8 cellular contexts compared by ENCODE assay signal in the genomic region with DNA sequence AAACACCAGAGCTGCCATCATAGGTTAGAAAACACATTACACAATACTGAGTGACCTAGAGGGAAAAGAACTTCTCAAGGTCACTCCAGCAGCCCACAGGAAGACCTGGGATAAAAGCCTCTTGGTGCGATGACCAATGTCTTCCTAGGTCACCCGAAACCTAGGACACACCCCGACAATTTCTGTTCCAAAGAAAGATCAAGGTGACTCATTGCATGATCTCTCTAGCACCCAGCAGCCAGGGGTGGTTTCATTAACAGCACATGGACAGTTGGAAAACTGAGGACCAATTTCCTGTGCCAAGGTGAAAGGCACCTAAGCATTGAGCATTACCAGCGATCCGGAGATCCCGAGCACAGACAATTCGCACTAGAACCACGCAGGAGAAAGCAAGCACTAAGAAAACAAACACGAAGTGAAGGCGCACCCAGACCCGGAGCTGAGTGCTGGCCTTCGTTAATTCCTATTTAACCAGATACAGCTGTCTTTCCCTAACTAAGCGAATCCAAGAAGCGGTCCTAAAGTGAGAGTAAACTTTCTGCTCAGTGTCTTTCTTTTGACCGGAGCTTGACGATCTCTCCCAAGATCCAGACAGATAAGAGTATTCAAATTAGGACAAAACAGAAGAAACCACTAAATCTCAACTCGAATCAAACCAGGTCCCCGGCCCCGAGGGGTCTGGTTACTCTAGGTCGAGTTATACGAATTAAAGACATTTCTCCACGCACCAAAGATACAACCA. TPM values are rescaled to one million over a fixed set of nuclear protein-coding genes. Genes with fewer than 3 reads are reported as not detected.
DNase-seq lines count a peak whose midpoint lies in the region; ATAC-seq and TF ChIP-seq lines count a peak whose summit lies in the region.

No MANE protein-coding gene starts in this region.

- H3K9me3 ChIP-seq in Peyer's patch = no peaks in the 10 kb centered on the region

- no peaks in the 10 kb centered on the region for H3K36me3 ChIP-seq in Peyer's patch

- peaks cover 0 to 14% of the 10 kb centered on the region in 2 donors for H3K27me3 ChIP-seq in Peyer's patch

- H3K4me3 Mint-ChIP-seq in T-helper 2 cell treated with Interferon-gamma antibody and Interleukin-4, amounts not matched to agents 5 μg/mL and 100 μg/mL, for 36 hours = peak overlapping the region; percentile 58
- peak overlapping the region; percentile 62 to 90 (median 83) for H3K4me3 Mint-ChIP-seq in naive thymus-derived CD8-positive, alpha-beta T cell

- peaks cover 56% of the 10 kb centered on the region for H3K27me3 Mint-ChIP-seq in T-helper 2 cell treated with Interferon-gamma antibody and Interleukin-4, amounts not matched to agents 5 μg/mL and 100 μg/mL, for 36 hours (ENCODE audit: low read depth)
- peaks cover 27 to 42% (median 39%) of the 10 kb centered on the region in 5 donors for H3K27me3 Mint-ChIP-seq in naive thymus-derived CD8-positive, alpha-beta T cell

- no peak for DNase-seq in T-helper 2 cell treated with Interferon-gamma antibody and Interleukin-4, amounts not matched to agents 5 μg/mL and 100 μg/mL, for 36 hours (ENCODE audit: low spot score)
- DNase-seq in T-helper 2 cell (no peak), Peyer's patch (no peak), epithelial cell of esophagus (ENCODE audit: low read depth) (peak; percentile 52), GM19240 (ENCODE audit: insufficient read length, low spot score) (no peak)
- DNase-seq in naive thymus-derived CD8-positive, alpha-beta T cell = no peak

- H3K4me1 ChIP-seq in Peyer's patch = peaks cover 0 to 24% (median 8%) of the 10 kb centered on the region in 4 donors

- TF ChIP-seq POLR2A in Peyer's patch (IDR thresholded peaks at IDR 0.05) = no peak

- H3K27ac Mint-ChIP-seq in T-helper 2 cell treated with Interferon-gamma antibody and Interleukin-4, amounts not matched to agents 5 μg/mL and 100 μg/mL, for 36 hours = no peak overlapping the region
- peak overlapping the region in 1 of 10 donors; percentile 38 for H3K27ac Mint-ChIP-seq in naive thymus-derived CD8-positive, alpha-beta T cell

- ATAC-seq in naive thymus-derived CD8-positive, alpha-beta T cell = peak in 1 of 2 donors; percentile 17
- ATAC-seq in GM21737 (IDR thresholded peaks at IDR 0.05; ENCODE audit: unreplicated experiment) = no peak
- ATAC-seq in HG03045 (IDR thresholded peaks at IDR 0.05; ENCODE audit: unreplicated experiment) = no peak

- TF ChIP-seq CTCF in Peyer's patch (IDR thresholded peaks at IDR 0.05) (no peak), epithelial cell of esophagus (IDR thresholded peaks at IDR 0.05; ENCODE audit: insufficient read depth, low read depth, low read length, missing control alignments) (no peak)

- POLR2A ChIA-PET in naive thymus-derived CD8-positive, alpha-beta T cell (lab: Charles Lee) = no interaction called here

- H3K27ac ChIP-seq in Peyer's patch = peak overlapping the region in 1 of 4 donors; percentile 32

- H3K9me3 Mint-ChIP-seq in T-helper 2 cell treated with Interferon-gamma antibody and Interleukin-4, amounts not matched to agents 5 μg/mL and 100 μg/mL, for 36 hours = no peaks in the 10 kb centered on the region
- peaks cover 0 to 2% (median 0%) of the 10 kb centered on the region in 9 donors for H3K9me3 Mint-ChIP-seq in naive thymus-derived CD8-positive, alpha-beta T cell

- H3K36me3 Mint-ChIP-seq in T-helper 2 cell treated with Interferon-gamma antibody and Interleukin-4, amounts not matched to agents 5 μg/mL and 100 μg/mL, for 36 hours (ENCODE audit: low read depth) = no peaks in the 10 kb centered on the region
- H3K36me3 Mint-ChIP-seq in naive thymus-derived CD8-positive, alpha-beta T cell = no peaks in the 10 kb centered on the region

- peaks cover 12% of the 10 kb centered on the region for H3K4me1 Mint-ChIP-seq in T-helper 2 cell treated with Interferon-gamma antibody and Interleukin-4, amounts not matched to agents 5 μg/mL and 100 μg/mL, for 36 hours (ENCODE audit: low read depth)
- H3K4me1 Mint-ChIP-seq in naive thymus-derived CD8-positive, alpha-beta T cell = peaks cover 12 to 26% (median 17%) of the 10 kb centered on the region in 4 donors

- H3K4me3 ChIP-seq in Peyer's patch (peak overlapping the region; percentile 35 to 67 (median 54)), epithelial cell of esophagus (ENCODE audit: low read length) (peak overlapping the region; percentile 48)

RNA-seq across cellular contexts. Expression of gene CACNB4, which starts 1.4 kb away (rescaled TPM):
- total RNA-seq in Peyer's patch = 1 to 10 TPM in 3 of 4 donors, under 1 TPM in 1; 0.88 to 4.6 (median 2.6) TPM
- total RNA-seq in naive thymus-derived CD8-positive, alpha-beta T cell = 1 to 10 TPM in 1 of 2 experiments, under 1 TPM in 1; 0.58 to 1.1 TPM
- polyA plus RNA-seq in naive thymus-derived CD8-positive, alpha-beta T cell = under 1 TPM in 1 of 3 donors, not detected in 2; 0.11 TPM
